Comparison of ENCODE assay signal across 1 cellular context in genomic region chrX:110341189-110342035, GRCh38.
TF ChIP-seq lines count a peak whose summit lies in the region.

No MANE protein-coding gene starts in this region.

TF ChIP-seq in GM12878, 131 proteins besides CTCF, POLR2A, EP300 and RAD21 (continued from another document):
- TF ChIP-seq BHLHE40 (IDR thresholded peaks at IDR 0.05; ENCODE audit: borderline replicate concordance in 1 of 2, low read depth in 2 of 2, low read length in 1 of 2): no peak
- no peak for TF ChIP-seq CREM (IDR thresholded peaks at IDR 0.05; ENCODE audit: low read depth)
- TF ChIP-seq ZNF687 (IDR thresholded peaks at IDR 0.05): no peak
- no peak for TF ChIP-seq KDM1A (IDR thresholded peaks at IDR 0.05; ENCODE audit: borderline replicate concordance)
- no peak for TF ChIP-seq ATF7 (IDR thresholded peaks at IDR 0.05; ENCODE audit: low read depth)
- no peak for TF ChIP-seq POLR2AphosphoS5 (IDR thresholded peaks at IDR 0.05; ENCODE audit: low read length)
- no peak for TF ChIP-seq SREBF1 (IDR thresholded peaks at IDR 0.05; ENCODE audit: low read length)
- TF ChIP-seq, protein P1, sequence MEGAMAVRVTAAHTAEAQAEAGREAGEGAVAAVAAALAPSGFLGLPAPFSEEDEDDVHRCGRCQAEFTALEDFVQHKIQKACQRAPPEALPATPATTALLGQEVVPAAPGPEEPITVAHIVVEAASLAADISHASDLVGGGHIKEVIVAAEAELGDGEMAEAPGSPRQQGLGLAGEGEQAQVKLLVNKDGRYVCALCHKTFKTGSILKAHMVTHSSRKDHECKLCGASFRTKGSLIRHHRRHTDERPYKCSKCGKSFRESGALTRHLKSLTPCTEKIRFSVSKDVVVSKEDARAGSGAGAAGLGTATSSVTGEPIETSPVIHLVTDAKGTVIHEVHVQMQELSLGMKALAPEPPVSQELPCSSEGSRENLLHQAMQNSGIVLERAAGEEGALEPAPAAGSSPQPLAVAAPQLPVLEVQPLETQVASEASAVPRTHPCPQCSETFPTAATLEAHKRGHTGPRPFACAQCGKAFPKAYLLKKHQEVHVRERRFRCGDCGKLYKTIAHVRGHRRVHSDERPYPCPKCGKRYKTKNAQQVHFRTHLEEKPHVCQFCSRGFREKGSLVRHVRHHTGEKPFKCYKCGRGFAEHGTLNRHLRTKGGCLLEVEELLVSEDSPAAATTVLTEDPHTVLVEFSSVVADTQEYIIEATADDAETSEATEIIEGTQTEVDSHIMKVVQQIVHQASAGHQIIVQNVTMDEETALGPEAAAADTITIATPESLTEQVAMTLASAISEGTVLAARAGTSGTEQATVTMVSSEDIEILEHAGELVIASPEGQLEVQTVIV (IDR thresholded peaks at IDR 0.05; ENCODE audit: borderline replicate concordance, partially characterized antibody): no peak
- TF ChIP-seq BCL11A (IDR thresholded peaks at IDR 0.05; ENCODE audit: low read depth, low read length): no peak
- no peak for TF ChIP-seq E2F4 (IDR thresholded peaks at IDR 0.05; ENCODE audit: low read depth, low read length)
- TF ChIP-seq, protein P2, sequence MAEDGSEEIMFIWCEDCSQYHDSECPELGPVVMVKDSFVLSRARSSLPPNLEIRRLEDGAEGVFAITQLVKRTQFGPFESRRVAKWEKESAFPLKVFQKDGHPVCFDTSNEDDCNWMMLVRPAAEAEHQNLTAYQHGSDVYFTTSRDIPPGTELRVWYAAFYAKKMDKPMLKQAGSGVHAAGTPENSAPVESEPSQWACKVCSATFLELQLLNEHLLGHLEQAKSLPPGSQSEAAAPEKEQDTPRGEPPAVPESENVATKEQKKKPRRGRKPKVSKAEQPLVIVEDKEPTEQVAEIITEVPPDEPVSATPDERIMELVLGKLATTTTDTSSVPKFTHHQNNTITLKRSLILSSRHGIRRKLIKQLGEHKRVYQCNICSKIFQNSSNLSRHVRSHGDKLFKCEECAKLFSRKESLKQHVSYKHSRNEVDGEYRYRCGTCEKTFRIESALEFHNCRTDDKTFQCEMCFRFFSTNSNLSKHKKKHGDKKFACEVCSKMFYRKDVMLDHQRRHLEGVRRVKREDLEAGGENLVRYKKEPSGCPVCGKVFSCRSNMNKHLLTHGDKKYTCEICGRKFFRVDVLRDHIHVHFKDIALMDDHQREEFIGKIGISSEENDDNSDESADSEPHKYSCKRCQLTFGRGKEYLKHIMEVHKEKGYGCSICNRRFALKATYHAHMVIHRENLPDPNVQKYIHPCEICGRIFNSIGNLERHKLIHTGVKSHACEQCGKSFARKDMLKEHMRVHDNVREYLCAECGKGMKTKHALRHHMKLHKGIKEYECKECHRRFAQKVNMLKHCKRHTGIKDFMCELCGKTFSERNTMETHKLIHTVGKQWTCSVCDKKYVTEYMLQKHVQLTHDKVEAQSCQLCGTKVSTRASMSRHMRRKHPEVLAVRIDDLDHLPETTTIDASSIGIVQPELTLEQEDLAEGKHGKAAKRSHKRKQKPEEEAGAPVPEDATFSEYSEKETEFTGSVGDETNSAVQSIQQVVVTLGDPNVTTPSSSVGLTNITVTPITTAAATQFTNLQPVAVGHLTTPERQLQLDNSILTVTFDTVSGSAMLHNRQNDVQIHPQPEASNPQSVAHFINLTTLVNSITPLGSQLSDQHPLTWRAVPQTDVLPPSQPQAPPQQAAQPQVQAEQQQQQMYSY (CRISPR knock-in tag; IDR thresholded peaks at IDR 0.05): no peak
- no peak for TF ChIP-seq POLR2AphosphoS2 (IDR thresholded peaks at IDR 0.05; ENCODE audit: low read depth, low read length)
- no peak for TF ChIP-seq EGR1 (IDR thresholded peaks at IDR 0.05; ENCODE audit: borderline replicate concordance in 1 of 2, low read depth in 2 of 2, low read length in 2 of 2)
- TF ChIP-seq RAD51 (IDR thresholded peaks at IDR 0.05): no peak
